ENCODE assay signal across 15 cellular contexts in the genomic region with DNA sequence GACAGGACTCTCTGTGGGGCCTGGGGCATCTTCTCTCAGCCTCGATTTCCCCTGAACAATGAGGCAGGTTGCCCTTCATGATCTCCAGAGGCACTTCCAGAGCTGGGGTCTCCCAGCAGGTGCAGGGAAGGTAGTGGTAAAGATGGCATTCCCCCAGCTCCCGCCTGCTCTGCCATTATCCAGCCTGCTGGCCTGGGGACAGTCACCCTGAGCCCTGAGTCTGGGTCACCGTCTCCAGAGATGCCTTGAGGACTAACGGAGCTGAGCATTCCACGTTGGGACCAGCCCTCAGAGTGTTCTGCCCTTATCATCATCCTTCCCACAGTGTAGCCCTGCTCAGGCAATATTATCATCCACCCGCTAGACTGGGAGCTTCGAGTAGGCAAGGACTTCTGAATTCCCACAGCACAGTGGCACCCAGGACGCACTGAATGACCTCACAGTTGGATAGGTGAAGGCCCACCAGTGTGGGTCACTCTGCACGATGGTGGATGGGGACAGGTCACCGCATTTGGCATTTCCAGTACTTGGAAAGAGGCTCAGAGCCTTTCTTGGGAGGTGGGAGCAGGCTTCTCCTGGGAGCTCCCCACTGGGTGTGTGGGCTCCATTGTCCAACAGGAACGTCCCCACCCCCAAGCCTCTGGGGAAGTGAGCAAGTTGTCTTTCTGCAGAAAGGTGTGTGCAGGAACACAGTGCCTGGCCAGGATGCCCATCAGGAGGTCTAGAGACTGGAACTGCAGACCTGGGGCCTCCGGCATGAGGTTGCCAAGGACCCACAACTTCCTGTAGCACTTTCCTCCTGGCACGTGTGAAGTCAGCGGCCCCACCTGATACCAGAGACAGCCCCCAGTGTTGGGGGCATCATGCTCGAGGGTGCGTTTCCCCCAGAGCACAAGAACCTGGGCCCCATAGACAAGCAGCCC. TPM values are rescaled to one million over a fixed set of nuclear protein-coding genes. Genes with fewer than 3 reads are reported as not detected.
DNase-seq lines count a peak whose midpoint lies in the region; TF ChIP-seq lines count a peak whose summit lies in the region.
"Had no signal": no experiment of that assay in that cellular context is flagged by ENCODE, and none has a peak within 500 bp of the region (broad histone marks: within the 10 kb centered on the region; RNA-seq: fewer than 3 reads in every experiment).

No MANE protein-coding gene starts in this region.

- H3K36me3 ChIP-seq in H7 (replicated peaks; ENCODE audit: control insufficient read depth, insufficient read depth, low read length) (no peaks in the 10 kb centered on the region), liver (ENCODE audit: control insufficient read depth in 4 of 4, insufficient read depth in 3 of 4, low read depth in 1 of 4, low read length in 3 of 4) (no peaks in the 10 kb centered on the region)
- H3K36me3 ChIP-seq: cardiac muscle cell had no signal

- no peak overlapping the region for H3K9ac ChIP-seq in liver (ENCODE audit: low read depth in 1 of 2, low read length in 2 of 2)

- H3K27ac ChIP-seq in caudate nucleus (ENCODE audit: low read depth, low read length) (peak overlapping the region; percentile 88), liver (ENCODE audit: low read depth in 1 of 2, low read length in 2 of 2) (peak overlapping the region; percentile 55 to 80), skin epidermis (peak overlapping the region in 14 of 21 experiments; percentile 46 to 92 (median 82))
- H3K27ac ChIP-seq: cardiac muscle cell had no signal

- no peak overlapping the region for H3K4me3 ChIP-seq in H7 (ENCODE audit: insufficient read depth, low read depth, low read length)
- H3K4me3 ChIP-seq in liver (ENCODE audit: low read depth in 1 of 3, low read length in 3 of 3), result no peak overlapping the region
- no peak overlapping the region for H3K4me3 ChIP-seq in skin epidermis
- H3K4me3 ChIP-seq: lung had no signal

- 85% methylated on average over 16 of the region's 16 CpGs for WGBS in liver

- peaks cover 6 to 32% (median 21%) of the 10 kb centered on the region in 4 donors for H3K4me1 ChIP-seq in liver (ENCODE audit: control insufficient read depth in 4 of 4, insufficient read depth in 4 of 4, low read length in 3 of 4)

- peaks cover 30% of the 10 kb centered on the region for H3K27me3 ChIP-seq in H7 (ENCODE audit: control insufficient read depth, insufficient read depth, low read length)
- H3K27me3 ChIP-seq in liver (ENCODE audit: control insufficient read depth in 4 of 4, insufficient read depth in 4 of 4, low read length in 3 of 4), result no peaks in the 10 kb centered on the region

- no peaks in the 10 kb centered on the region for H3K9me3 ChIP-seq in liver (ENCODE audit: control insufficient read depth in 4 of 4, low read length in 3 of 4)

- peak; percentile 24 for DNase-seq in H7
- DNase-seq in caudate nucleus (lab: John Stamatoyannopoulos, UW), result no peak
- no peak for DNase-seq in medulla oblongata (ENCODE audit: extremely low spot score)
- DNase-seq in amygdala (lab: John Stamatoyannopoulos, UW), result no peak
- DNase-seq in NAMALWA (ENCODE audit: low spot score), result no peak
- no peak for DNase-seq in DMS153 treated with DMSO at 0.1 percent for 48 hours (lab: John Stamatoyannopoulos, UW; ENCODE audit: unreplicated experiment)
- DNase-seq: activated CD8-positive, alpha-beta memory T cell treated with anti-CD3 and anti-CD28 coated beads, Interleukin-2, amount 10 ng/mL, durations not matched to agents 7 days and 5 days; GF-D8; stimulated activated CD8-positive, alpha-beta memory T cell treated with anti-CD3 and anti-CD28 coated beads, Interleukin-4, amount 100 ng/mL, for 48 hours; T1000 had no signal

- TF ChIP-seq RAD21 in liver (IDR thresholded peaks at IDR 0.05), result no peak

- no peak for TF ChIP-seq CTCF in liver (IDR thresholded peaks at IDR 0.05; ENCODE audit: low read depth, low read length, missing input control)

TF ChIP-seq in liver, 16 proteins besides CTCF, POLR2A, EP300 and RAD21:
- TF ChIP-seq SP1 (IDR thresholded peaks at IDR 0.05) (no peak), EGR1 (IDR thresholded peaks at IDR 0.05; ENCODE audit: low read depth in 2 of 2) (no peak), FOXA2 (IDR thresholded peaks at IDR 0.05) (no peak), HNF4A (conservative IDR thresholded peaks at IDR 0.05) (no peak)
- TF ChIP-seq, protein P1, sequence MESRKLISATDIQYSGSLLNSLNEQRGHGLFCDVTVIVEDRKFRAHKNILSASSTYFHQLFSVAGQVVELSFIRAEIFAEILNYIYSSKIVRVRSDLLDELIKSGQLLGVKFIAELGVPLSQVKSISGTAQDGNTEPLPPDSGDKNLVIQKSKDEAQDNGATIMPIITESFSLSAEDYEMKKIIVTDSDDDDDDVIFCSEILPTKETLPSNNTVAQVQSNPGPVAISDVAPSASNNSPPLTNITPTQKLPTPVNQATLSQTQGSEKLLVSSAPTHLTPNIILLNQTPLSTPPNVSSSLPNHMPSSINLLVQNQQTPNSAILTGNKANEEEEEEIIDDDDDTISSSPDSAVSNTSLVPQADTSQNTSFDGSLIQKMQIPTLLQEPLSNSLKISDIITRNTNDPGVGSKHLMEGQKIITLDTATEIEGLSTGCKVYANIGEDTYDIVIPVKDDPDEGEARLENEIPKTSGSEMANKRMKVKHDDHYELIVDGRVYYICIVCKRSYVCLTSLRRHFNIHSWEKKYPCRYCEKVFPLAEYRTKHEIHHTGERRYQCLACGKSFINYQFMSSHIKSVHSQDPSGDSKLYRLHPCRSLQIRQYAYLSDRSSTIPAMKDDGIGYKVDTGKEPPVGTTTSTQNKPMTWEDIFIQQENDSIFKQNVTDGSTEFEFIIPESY (IDR thresholded peaks at IDR 0.05), result no peak
- TF ChIP-seq, protein P2, sequence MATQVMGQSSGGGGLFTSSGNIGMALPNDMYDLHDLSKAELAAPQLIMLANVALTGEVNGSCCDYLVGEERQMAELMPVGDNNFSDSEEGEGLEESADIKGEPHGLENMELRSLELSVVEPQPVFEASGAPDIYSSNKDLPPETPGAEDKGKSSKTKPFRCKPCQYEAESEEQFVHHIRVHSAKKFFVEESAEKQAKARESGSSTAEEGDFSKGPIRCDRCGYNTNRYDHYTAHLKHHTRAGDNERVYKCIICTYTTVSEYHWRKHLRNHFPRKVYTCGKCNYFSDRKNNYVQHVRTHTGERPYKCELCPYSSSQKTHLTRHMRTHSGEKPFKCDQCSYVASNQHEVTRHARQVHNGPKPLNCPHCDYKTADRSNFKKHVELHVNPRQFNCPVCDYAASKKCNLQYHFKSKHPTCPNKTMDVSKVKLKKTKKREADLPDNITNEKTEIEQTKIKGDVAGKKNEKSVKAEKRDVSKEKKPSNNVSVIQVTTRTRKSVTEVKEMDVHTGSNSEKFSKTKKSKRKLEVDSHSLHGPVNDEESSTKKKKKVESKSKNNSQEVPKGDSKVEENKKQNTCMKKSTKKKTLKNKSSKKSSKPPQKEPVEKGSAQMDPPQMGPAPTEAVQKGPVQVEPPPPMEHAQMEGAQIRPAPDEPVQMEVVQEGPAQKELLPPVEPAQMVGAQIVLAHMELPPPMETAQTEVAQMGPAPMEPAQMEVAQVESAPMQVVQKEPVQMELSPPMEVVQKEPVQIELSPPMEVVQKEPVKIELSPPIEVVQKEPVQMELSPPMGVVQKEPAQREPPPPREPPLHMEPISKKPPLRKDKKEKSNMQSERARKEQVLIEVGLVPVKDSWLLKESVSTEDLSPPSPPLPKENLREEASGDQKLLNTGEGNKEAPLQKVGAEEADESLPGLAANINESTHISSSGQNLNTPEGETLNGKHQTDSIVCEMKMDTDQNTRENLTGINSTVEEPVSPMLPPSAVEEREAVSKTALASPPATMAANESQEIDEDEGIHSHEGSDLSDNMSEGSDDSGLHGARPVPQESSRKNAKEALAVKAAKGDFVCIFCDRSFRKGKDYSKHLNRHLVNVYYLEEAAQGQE (IDR thresholded peaks at IDR 0.05), result no peak
- TF ChIP-seq, protein P3, sequence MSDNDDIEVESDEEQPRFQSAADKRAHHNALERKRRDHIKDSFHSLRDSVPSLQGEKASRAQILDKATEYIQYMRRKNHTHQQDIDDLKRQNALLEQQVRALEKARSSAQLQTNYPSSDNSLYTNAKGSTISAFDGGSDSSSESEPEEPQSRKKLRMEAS (IDR thresholded peaks at IDR 0.05), result no peak

RNA-seq across cellular contexts. Expression of a gene that starts 51.4 kb away (rescaled TPM):
- 0.10 TPM in 1 of 2 replicates, not detected in the other for total RNA-seq in H7 (2014; rRNA removed; shearing (Covaris generic))
- total RNA-seq in liver, result under 1 TPM in 1 of 2 donors, not detected in 1; 0.28 TPM
- under 1 TPM in 1 of 2 donors, not detected in 1; 0.06 TPM for polyA plus RNA-seq in liver
- total RNA-seq: activated CD8-positive, alpha-beta memory T cell treated with anti-CD3 and anti-CD28 coated beads, Interleukin-2, amount 10 ng/mL, durations not matched to agents 7 days and 5 days; cardiac muscle cell had no signal
- polyA plus RNA-seq: BJ, cardiac muscle cell had no signal
